Comparison of ENCODE assay signal across 8 cellular contexts in genomic region chr9:35690447-35691324, GRCh38. TPM values are rescaled to one million over a fixed set of nuclear protein-coding genes. Genes with fewer than 3 reads are reported as not detected.
DNase-seq lines count a peak whose midpoint lies in the region; ATAC-seq and TF ChIP-seq lines count a peak whose summit lies in the region.

No MANE protein-coding gene starts in this region.

- DNase-seq in COR-L47 (lab: John Stamatoyannopoulos, UW) (peak; percentile 21), HuH-7 (ENCODE audit: low spot score) (peak; percentile 82), T-helper 9 cell (peak; percentile 30), caudate nucleus (lab: John Stamatoyannopoulos, UW) (peak in 33 of 61 donors; percentile 12 to 76 (median 47)), gastrocnemius medialis (peak; percentile 56 to 75), middle frontal gyrus (ENCODE audit: extremely low spot score, low spot score) (no peak), NCI-H2171 treated with DMSO at 0.1 percent for 48 hours (lab: John Stamatoyannopoulos, UW) (no peak)

- H3K4me3 ChIP-seq in iPS-20b (ENCODE audit: low read length): peak overlapping the region; percentile 87
- H3K4me3 ChIP-seq in gastrocnemius medialis: peak overlapping the region; percentile 77 to 96 (median 87)

- H3K4me1 ChIP-seq in iPS-20b (ENCODE audit: insufficient read depth, low read length): peaks cover 11% of the 10 kb centered on the region
- peaks cover 35 to 37% of the 10 kb centered on the region in 2 donors for H3K4me1 ChIP-seq in gastrocnemius medialis

- H3K36me3 ChIP-seq in iPS-20b (ENCODE audit: insufficient read depth, low read depth, low read length): peaks cover 36% of the 10 kb centered on the region
- peaks cover 0 to 2% of the 10 kb centered on the region in 2 donors for H3K36me3 ChIP-seq in gastrocnemius medialis

- H3K27ac ChIP-seq in caudate nucleus (ENCODE audit: low read depth, low read length): peak overlapping the region; percentile 87
- H3K27ac ChIP-seq in iPS-20b (ENCODE audit: low read length): peak overlapping the region; percentile 86
- peak overlapping the region; percentile 97 to 99 (median 98) for H3K27ac ChIP-seq in gastrocnemius medialis

- in situ Hi-C loops in gastrocnemius medialis (cut with MboI; ENCODE audit: low sequenced_read_pairs in 4 of 4): loop anchor here in 1 of 4 donors (10.0 kb wide), 1 partner anchor 46 kb away; no protein-coding TSS in a partner anchor

- peak; percentile 21 to 25 for TF ChIP-seq POLR2A in gastrocnemius medialis (IDR thresholded peaks at IDR 0.05)

- no peaks in the 10 kb centered on the region for H3K9me3 ChIP-seq in iPS-20b (ENCODE audit: insufficient read depth, low read depth, low read length)
- no peaks in the 10 kb centered on the region for H3K9me3 ChIP-seq in gastrocnemius medialis

- peak overlapping the region; percentile 94; the same call in 1 of the 2 replicates for H3K9ac ChIP-seq in iPS-20b (ENCODE audit: low read depth, low read length)

- H3K27me3 ChIP-seq in iPS-20b (ENCODE audit: insufficient read depth, low read length) (no peaks in the 10 kb centered on the region), gastrocnemius medialis (no peaks in the 10 kb centered on the region)

- peak; percentile 21 to 32 for ATAC-seq in gastrocnemius medialis

- intact Hi-C loops in gastrocnemius medialis (cut with DNase I; ENCODE audit: low total_unique reads): loop anchor here (1.0 to 2.0 kb wide), 4 partner anchors 32 to 86 kb away; partner anchors contain the start of genes CCDC107, CREB3, RMRP and TLN1

- TF ChIP-seq CTCF in gastrocnemius medialis (IDR thresholded peaks at IDR 0.05 in 4 of 5, conservative IDR thresholded peaks at IDR 0.05 in 1 of 5): no peak

RNA-seq across cellular contexts. Expression of gene TPM2, which starts 1.0 kb away (rescaled TPM):
- 1,000 to 10,000 TPM; 6,121 to 7,913 (median 7,020) TPM for total RNA-seq in gastrocnemius medialis

RNA-seq across cellular contexts. Expression of gene CA9, which starts 17.0 kb away (rescaled TPM):
- not detected for total RNA-seq in gastrocnemius medialis

RNA-seq across cellular contexts. Expression of gene ARHGEF39, which starts 25.7 kb away (rescaled TPM):
- under 1 TPM in 2 of 4 donors, not detected in 2; 0.07 to 0.10 TPM for total RNA-seq in gastrocnemius medialis

RNA-seq across cellular contexts. Expression of gene CCDC107, which starts 32.6 kb away (rescaled TPM):
- 10 to 100 TPM; 21.9 to 45.3 (median 31.5) TPM for total RNA-seq in gastrocnemius medialis

RNA-seq across cellular contexts. Expression of gene RMRP, which starts 32.9 kb away (rescaled TPM):
- total RNA-seq in gastrocnemius medialis: 100 to 1,000 TPM; 115 to 715 (median 367) TPM

Comparison
In these comparisons a context has a peak if more than half of its experiments do, and no peak if none do; other contexts are left out.
1. DNase-seq: peak in COR-L47 (single experiment), HuH-7 (single experiment), T-helper 9 cell (single experiment), caudate nucleus (33 of 61) and gastrocnemius medialis (2 of 2); none in middle frontal gyrus (single experiment) and NCI-H2171 treated with DMSO at 0.1 percent for 48 hours (single experiment).
2. Peak in every context shown above with its lines, with median percentiles within 50 percentile points of each other: H3K27ac ChIP-seq.